ENCODE assay signal across 26 cellular contexts in the genomic region with DNA sequence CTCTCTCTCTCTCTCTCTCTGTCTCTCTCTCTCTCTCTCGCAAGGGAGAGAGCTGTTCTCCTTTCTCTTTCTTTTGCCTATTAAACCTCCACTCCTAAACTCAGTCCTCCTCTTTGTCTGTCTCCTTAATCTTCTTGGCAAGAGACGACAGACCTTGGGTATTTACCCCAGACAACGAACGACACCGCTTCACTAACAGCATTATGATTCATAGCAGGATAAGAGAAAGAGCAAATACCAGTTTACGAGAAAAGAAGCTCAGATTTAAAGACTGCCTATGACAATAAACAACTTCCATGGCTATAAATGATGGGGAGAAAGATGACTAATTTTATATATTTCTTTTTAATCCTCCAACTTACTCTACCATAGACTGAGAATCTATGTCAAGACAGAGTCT.
DNase-seq lines count a peak whose midpoint lies in the region; ATAC-seq and TF ChIP-seq lines count a peak whose summit lies in the region.
"Had no signal": no experiment of that assay in that cellular context is flagged by ENCODE, and none has a peak within 500 bp of the region (broad histone marks: within the 10 kb centered on the region; RNA-seq: fewer than 3 reads in every experiment).

No MANE protein-coding gene starts in this region.

- H3K9me2 ChIP-seq in Karpas-422 (replicated peaks; ENCODE audit: insufficient read depth, low read length) = no peaks in the 10 kb centered on the region

- peaks cover 11% of the 10 kb centered on the region for H3K9me3 Mint-ChIP-seq in mesothelial cell of epicardium
- no peaks in the 10 kb centered on the region for H3K9me3 Mint-ChIP-seq in activated T-helper 2 cell treated with anti-CD3 and anti-CD28 coated beads, Interferon-gamma antibody, Interleukin-2, Interleukin-4, amounts not matched to agents 10 μg/mL and 5 μg/mL and 100 μg/mL, durations not matched to agents 14 hours and 24 hours and 36 hours
- no peaks in the 10 kb centered on the region for H3K9me3 Mint-ChIP-seq in T-helper 2 cell treated with Interferon-gamma antibody and Interleukin-4, amounts not matched to agents 5 μg/mL and 100 μg/mL, for 36 hours

- H4K20me1 ChIP-seq in Karpas-422 (ENCODE audit: insufficient read depth, low read depth, low read length) = no peaks in the 10 kb centered on the region

- H3K9me3 ChIP-seq in AG04450 (ENCODE audit: control insufficient read depth, insufficient read depth, low read length) = no peaks in the 10 kb centered on the region; the same call in none of the 2 replicates
- peaks cover 3% of the 10 kb centered on the region; the same call in 1 of the 2 replicates for H3K9me3 ChIP-seq in Karpas-422 (ENCODE audit: low read length)
- H3K9me3 ChIP-seq: HAP-1 had no signal

- H2AFZ ChIP-seq in Karpas-422 (ENCODE audit: low read length) = no peak overlapping the region

- no peak for ATAC-seq in GM19328 (IDR thresholded peaks at IDR 0.05; ENCODE audit: unreplicated experiment)

- POLR2A ChIA-PET in AG04450 (lab: Yijun Ruan, JAX) = interaction anchor here (0.6 to 0.7 kb wide), 2 partner anchors 25 to 857 kb away, joined by 4 to 6 read pairs; no protein-coding TSS in a partner anchor

- DNase-seq in AG04450 (ENCODE audit: low read depth, low spot score) = no peak
- DNase-seq in M059J (ENCODE audit: low read depth) = peak; percentile 7
- DNase-seq in amniotic epithelial cell (ENCODE audit: low read depth) = peak; percentile 57
- DNase-seq in mesothelial cell of epicardium (ENCODE audit: low spot score in 2 of 2, unreplicated experiment in 2 of 2) = no peak
- no peak for DNase-seq in activated T-helper 2 cell treated with anti-CD3 and anti-CD28 coated beads, Interferon-gamma antibody, Interleukin-2, Interleukin-4, amounts not matched to agents 10 μg/mL and 5 μg/mL and 100 μg/mL, durations not matched to agents 14 hours and 24 hours and 36 hours (ENCODE audit: low spot score)
- DNase-seq in T-helper 2 cell treated with Interferon-gamma antibody and Interleukin-4, amounts not matched to agents 5 μg/mL and 100 μg/mL, for 36 hours (ENCODE audit: low spot score) = no peak
- no peak for DNase-seq in Karpas-422
- DNase-seq: 8988T; CD4-positive, CD25-positive, alpha-beta regulatory T cell; COR-L47; DMS 273 treated with DMSO at 0.1 percent for 48 hours; EL; MM.1S; NCI-H1092; NCI-H146; NCI-H2029 treated with DMSO at 0.1 percent for 48 hours; NCI-H2171 treated with DMSO at 0.1 percent for 48 hours; NCI-H446 treated with DMSO at 0.1 percent for 48 hours; NCI-H69; NK-92 treated with Interleukin-12 subunit alpha and Interleukin-12 subunit beta, amount 100 ng/mL, for 24 hours; SHP77 had no signal

- no peaks in the 10 kb centered on the region for H3K4me1 ChIP-seq in Karpas-422 (ENCODE audit: low read length)
- H3K4me1 ChIP-seq: HAP-1 had no signal

- peak overlapping the region; percentile 48 for H3K27ac Mint-ChIP-seq in mesothelial cell of epicardium
- no peak overlapping the region for H3K27ac Mint-ChIP-seq in activated T-helper 2 cell treated with anti-CD3 and anti-CD28 coated beads, Interferon-gamma antibody, Interleukin-2, Interleukin-4, amounts not matched to agents 10 μg/mL and 5 μg/mL and 100 μg/mL, durations not matched to agents 14 hours and 24 hours and 36 hours
- no peak overlapping the region for H3K27ac Mint-ChIP-seq in T-helper 2 cell treated with Interferon-gamma antibody and Interleukin-4, amounts not matched to agents 5 μg/mL and 100 μg/mL, for 36 hours
- H3K27ac Mint-ChIP-seq: B cell; CD4-positive, CD25-positive, alpha-beta regulatory T cell had no signal

- peak overlapping the region; percentile 33 for H3K27ac ChIP-seq in AG04450 (ENCODE audit: low read depth, low read length)
- no peak overlapping the region for H3K27ac ChIP-seq in Karpas-422 (ENCODE audit: low read length)
- H3K27ac ChIP-seq: HL-60, SK-N-MC had no signal

- H3K4me3 ChIP-seq in AG04450 (ENCODE audit: low read depth, low read length) = no peak overlapping the region
- H3K4me3 ChIP-seq in Karpas-422 (ENCODE audit: low read length) = no peak overlapping the region
- H3K4me3 ChIP-seq: HAP-1, SK-N-MC had no signal

- no peak overlapping the region for H3K4me3 Mint-ChIP-seq in mesothelial cell of epicardium
- H3K4me3 Mint-ChIP-seq in activated T-helper 2 cell treated with anti-CD3 and anti-CD28 coated beads, Interferon-gamma antibody, Interleukin-2, Interleukin-4, amounts not matched to agents 10 μg/mL and 5 μg/mL and 100 μg/mL, durations not matched to agents 14 hours and 24 hours and 36 hours (ENCODE audit: low read depth) = no peak overlapping the region
- H3K4me3 Mint-ChIP-seq in T-helper 2 cell treated with Interferon-gamma antibody and Interleukin-4, amounts not matched to agents 5 μg/mL and 100 μg/mL, for 36 hours = no peak overlapping the region
- H3K4me3 Mint-ChIP-seq: B cell; CD4-positive, CD25-positive, alpha-beta regulatory T cell had no signal

- H3K36me3 Mint-ChIP-seq in mesothelial cell of epicardium = peaks cover 3% of the 10 kb centered on the region
- H3K36me3 Mint-ChIP-seq in activated T-helper 2 cell treated with anti-CD3 and anti-CD28 coated beads, Interferon-gamma antibody, Interleukin-2, Interleukin-4, amounts not matched to agents 10 μg/mL and 5 μg/mL and 100 μg/mL, durations not matched to agents 14 hours and 24 hours and 36 hours (ENCODE audit: low read depth) = no peaks in the 10 kb centered on the region
- H3K36me3 Mint-ChIP-seq in T-helper 2 cell treated with Interferon-gamma antibody and Interleukin-4, amounts not matched to agents 5 μg/mL and 100 μg/mL, for 36 hours (ENCODE audit: low read depth) = no peaks in the 10 kb centered on the region
- H3K36me3 Mint-ChIP-seq: CD4-positive, CD25-positive, alpha-beta regulatory T cell had no signal

- H3K9ac ChIP-seq in Karpas-422 (ENCODE audit: low read length) = no peak overlapping the region

- intact Hi-C loops in activated T-helper 2 cell treated with anti-CD3 and anti-CD28 coated beads, Interferon-gamma antibody, Interleukin-2, Interleukin-4, amounts not matched to agents 10 μg/mL and 5 μg/mL and 100 μg/mL, durations not matched to agents 14 hours and 24 hours and 36 hours (cut with micrococcal nuclease) = no loop called here

- H3K4me2 ChIP-seq in Karpas-422 (ENCODE audit: low read depth, low read length, poor library complexity, severe bottlenecking) = no peak overlapping the region

- no peaks in the 10 kb centered on the region for H3K36me3 ChIP-seq in Karpas-422 (ENCODE audit: insufficient read depth, low read length)
- H3K36me3 ChIP-seq: HAP-1 had no signal

- H3K27me3 ChIP-seq in AG04450 (ENCODE audit: control insufficient read depth, insufficient read depth, low read length) = no peaks in the 10 kb centered on the region
- no peaks in the 10 kb centered on the region for H3K27me3 ChIP-seq in Karpas-422 (ENCODE audit: low read length)

- CTCF ChIA-PET in AG04450 (lab: Charles Lee) = interaction anchor here (1.0 to 1.3 kb wide), 2 partner anchors 13 to 278 kb away, joined by 4 to 5 read pairs; no protein-coding TSS in a partner anchor

- peaks cover 5% of the 10 kb centered on the region for H3K4me1 Mint-ChIP-seq in mesothelial cell of epicardium
- H3K4me1 Mint-ChIP-seq in activated T-helper 2 cell treated with anti-CD3 and anti-CD28 coated beads, Interferon-gamma antibody, Interleukin-2, Interleukin-4, amounts not matched to agents 10 μg/mL and 5 μg/mL and 100 μg/mL, durations not matched to agents 14 hours and 24 hours and 36 hours (ENCODE audit: low read depth) = no peaks in the 10 kb centered on the region
- no peaks in the 10 kb centered on the region for H3K4me1 Mint-ChIP-seq in T-helper 2 cell treated with Interferon-gamma antibody and Interleukin-4, amounts not matched to agents 5 μg/mL and 100 μg/mL, for 36 hours (ENCODE audit: low read depth)
- H3K4me1 Mint-ChIP-seq: B cell; CD4-positive, CD25-positive, alpha-beta regulatory T cell had no signal

- H3K79me2 ChIP-seq in Karpas-422 (ENCODE audit: low read length) = no peaks in the 10 kb centered on the region

- H3K27me3 Mint-ChIP-seq in mesothelial cell of epicardium (ENCODE audit: low read depth) = no peaks in the 10 kb centered on the region
- no peaks in the 10 kb centered on the region for H3K27me3 Mint-ChIP-seq in activated T-helper 2 cell treated with anti-CD3 and anti-CD28 coated beads, Interferon-gamma antibody, Interleukin-2, Interleukin-4, amounts not matched to agents 10 μg/mL and 5 μg/mL and 100 μg/mL, durations not matched to agents 14 hours and 24 hours and 36 hours (ENCODE audit: low read depth)
- no peaks in the 10 kb centered on the region for H3K27me3 Mint-ChIP-seq in T-helper 2 cell treated with Interferon-gamma antibody and Interleukin-4, amounts not matched to agents 5 μg/mL and 100 μg/mL, for 36 hours (ENCODE audit: low read depth)
- H3K27me3 Mint-ChIP-seq: B cell; CD4-positive, CD25-positive, alpha-beta regulatory T cell had no signal

- TF ChIP-seq CTCF in AG04450 (IDR thresholded peaks at IDR 0.05; ENCODE audit: low read depth, low read length) (no peak), mesothelial cell of epicardium (IDR thresholded peaks at IDR 0.05; ENCODE audit: unreplicated experiment) (no peak)

Comparison
In these comparisons a context has a peak if more than half of its experiments do, and no peak if none do; other contexts are left out.
1. DNase-seq: peak in M059J (single experiment) and amniotic epithelial cell (single experiment); none in AG04450 (single experiment), mesothelial cell of epicardium (0 of 2), activated T-helper 2 cell treated with anti-CD3 and anti-CD28 coated beads, Interferon-gamma antibody, Interleukin-2, Interleukin-4, amounts not matched to agents 10 μg/mL and 5 μg/mL and 100 μg/mL, durations not matched to agents 14 hours and 24 hours and 36 hours (single experiment), T-helper 2 cell treated with Interferon-gamma antibody and Interleukin-4, amounts not matched to agents 5 μg/mL and 100 μg/mL, for 36 hours (single experiment) and Karpas-422 (single experiment).